In the genomic region with DNA sequence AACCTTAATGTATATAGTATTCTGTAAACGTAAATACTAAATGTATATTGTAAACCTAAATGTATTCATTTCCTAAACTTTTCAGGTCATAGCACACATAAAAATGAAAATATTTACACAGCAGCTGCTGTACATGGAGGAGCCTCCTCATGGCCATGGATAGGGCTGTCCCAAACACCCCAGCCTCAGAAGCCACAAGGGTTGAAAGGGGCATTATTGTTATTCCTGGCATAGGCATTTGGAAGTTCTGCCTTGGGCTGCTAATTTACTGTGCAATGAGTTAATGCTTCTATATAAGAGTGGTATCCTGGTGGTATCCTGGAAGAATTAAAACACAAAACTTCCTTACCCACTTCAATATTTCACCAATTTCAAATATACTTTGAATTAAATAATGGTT, we compare ENCODE assay signal across 16 cellular contexts.
DNase-seq lines count a peak whose midpoint lies in the region; ATAC-seq and TF ChIP-seq lines count a peak whose summit lies in the region.
"Had no signal": no experiment of that assay in that cellular context is flagged by ENCODE, and none has a peak within 500 bp of the region (broad histone marks: within the 10 kb centered on the region; RNA-seq: fewer than 3 reads in every experiment).

No MANE protein-coding gene starts in this region.

- H3K4me3 Mint-ChIP-seq in type B pancreatic cell: no peak overlapping the region
- H3K4me3 Mint-ChIP-seq: CD4-positive, CD25-positive, alpha-beta regulatory T cell had no signal

- H3K27ac Mint-ChIP-seq in type B pancreatic cell: no peak overlapping the region
- H3K27ac Mint-ChIP-seq: CD4-positive, CD25-positive, alpha-beta regulatory T cell had no signal

- no peak for ATAC-seq in RWPE2 (ENCODE audit: low read depth)
- ATAC-seq: A549 had no signal

- no peaks in the 10 kb centered on the region for H4K20me1 ChIP-seq in fibroblast of lung (ENCODE audit: control insufficient read depth, extremely low read depth, insufficient read depth, low read length)
- H4K20me1 ChIP-seq: BLaER1 had no signal

- H3K4me3 ChIP-seq in RWPE2 (ENCODE audit: severe bottlenecking) (no peak overlapping the region), fibroblast of lung (replicated peaks in 1 of 4; ENCODE audit: control extremely low read depth in 1 of 4, insufficient read depth in 1 of 4, low read depth in 3 of 4, low read length in 4 of 4) (no peak overlapping the region)
- H3K4me3 ChIP-seq: A549, BLaER1, HAP-1 had no signal

- H3K27me3 Mint-ChIP-seq in type B pancreatic cell: no peaks in the 10 kb centered on the region

- no peaks in the 10 kb centered on the region for H3K9me3 Mint-ChIP-seq in type B pancreatic cell

- no peak overlapping the region for H2AFZ ChIP-seq in fibroblast of lung (ENCODE audit: low read length)

- DNase-seq in H4 (ENCODE audit: low spot score): peak; percentile 16
- DNase-seq in RWPE2 (ENCODE audit: low spot score): no peak
- DNase-seq in fibroblast of lung (ENCODE audit: low read depth in 2 of 2): peak; percentile 28 to 62
- DNase-seq in type B pancreatic cell (ENCODE audit: extremely low spot score, unreplicated experiment): no peak
- DNase-seq in activated T-cell treated with anti-CD3 and anti-CD28 coated beads, Interleukin-2, amount 50 U/mL, for 48 hours: no peak
- DNase-seq in activated CD8-positive, alpha-beta memory T cell treated with anti-CD3 and anti-CD28 coated beads for 24 hours: no peak
- no peak for DNase-seq in medulla oblongata (ENCODE audit: extremely low spot score)
- DNase-seq: AML-193; Calu3; CD4-positive, CD25-positive, alpha-beta regulatory T cell; DMS 273 treated with DMSO at 0.1 percent for 48 hours; GDM1; GOT3 had no signal

- H3K36me3 Mint-ChIP-seq in type B pancreatic cell: no peaks in the 10 kb centered on the region
- H3K36me3 Mint-ChIP-seq: CD4-positive, CD25-positive, alpha-beta regulatory T cell had no signal

- H3K4me1 Mint-ChIP-seq in type B pancreatic cell (ENCODE audit: unreplicated experiment): peaks cover 18% of the 10 kb centered on the region
- H3K4me1 Mint-ChIP-seq: CD4-positive, CD25-positive, alpha-beta regulatory T cell had no signal

- TF ChIP-seq CTCF in RWPE2 (IDR thresholded peaks at IDR 0.05; ENCODE audit: poor library complexity, severe bottlenecking) (no peak), fibroblast of lung (conservative IDR thresholded peaks at IDR 0.05 in 1 of 2, IDR thresholded peaks at IDR 0.05 in 1 of 2; ENCODE audit: low read depth in 1 of 2, low read length in 2 of 2) (no peak), type B pancreatic cell (conservative IDR thresholded peaks at IDR 0.05) (no peak)

- H3K27me3 ChIP-seq in RWPE2 (ENCODE audit: insufficient read depth, poor library complexity, severe bottlenecking) (no peaks in the 10 kb centered on the region), fibroblast of lung (ENCODE audit: control insufficient read depth, insufficient read depth, low read length) (no peaks in the 10 kb centered on the region)
- H3K27me3 ChIP-seq: BLaER1 had no signal

- H3K36me3 ChIP-seq in RWPE2 (ENCODE audit: low read depth) (no peaks in the 10 kb centered on the region), fibroblast of lung (ENCODE audit: control insufficient read depth, insufficient read depth, low read length) (no peaks in the 10 kb centered on the region)
- H3K36me3 ChIP-seq: BLaER1, HAP-1 had no signal

- H3K9me3 ChIP-seq in RWPE2 (ENCODE audit: severe bottlenecking) (no peaks in the 10 kb centered on the region), fibroblast of lung (ENCODE audit: control insufficient read depth, insufficient read depth, low read depth, low read length) (no peaks in the 10 kb centered on the region)
- H3K9me3 ChIP-seq: A549, BLaER1, HAP-1 had no signal

- H3K79me2 ChIP-seq in fibroblast of lung (ENCODE audit: control insufficient read depth, insufficient read depth, low read length): no peaks in the 10 kb centered on the region

- no peak overlapping the region for H3K9ac ChIP-seq in fibroblast of lung (ENCODE audit: insufficient read depth, low read length)
- H3K9ac ChIP-seq: BLaER1 had no signal

- H3K4me1 ChIP-seq in RWPE2 (ENCODE audit: insufficient read depth, poor library complexity, severe bottlenecking) (peaks cover 18% of the 10 kb centered on the region), fibroblast of lung (ENCODE audit: control insufficient read depth, extremely low read depth, insufficient read depth, low read length) (peaks cover 4% of the 10 kb centered on the region)
- H3K4me1 ChIP-seq: BLaER1 had no signal

- H3K27ac ChIP-seq in RWPE2 (ENCODE audit: poor library complexity, severe bottlenecking) (peak overlapping the region; percentile 90), fibroblast of lung (ENCODE audit: insufficient read depth, low read length) (no peak overlapping the region)
- H3K27ac ChIP-seq: A549, BLaER1 had no signal

- no peak overlapping the region for H3K4me2 ChIP-seq in fibroblast of lung (ENCODE audit: extremely low read depth, insufficient read depth, low read length)
- H3K4me2 ChIP-seq: A549, BLaER1 had no signal

Comparison
In these comparisons a context has a peak if more than half of its experiments do, and no peak if none do; other contexts are left out.
1. DNase-seq: peak in H4 (single experiment) and fibroblast of lung (2 of 2); none in RWPE2 (single experiment), type B pancreatic cell (single experiment), activated T-cell treated with anti-CD3 and anti-CD28 coated beads, Interleukin-2, amount 50 U/mL, for 48 hours (0 of 2), activated CD8-positive, alpha-beta memory T cell treated with anti-CD3 and anti-CD28 coated beads for 24 hours (single experiment) and medulla oblongata (single experiment).